8 cellular contexts compared by ENCODE assay signal in the genomic region with DNA sequence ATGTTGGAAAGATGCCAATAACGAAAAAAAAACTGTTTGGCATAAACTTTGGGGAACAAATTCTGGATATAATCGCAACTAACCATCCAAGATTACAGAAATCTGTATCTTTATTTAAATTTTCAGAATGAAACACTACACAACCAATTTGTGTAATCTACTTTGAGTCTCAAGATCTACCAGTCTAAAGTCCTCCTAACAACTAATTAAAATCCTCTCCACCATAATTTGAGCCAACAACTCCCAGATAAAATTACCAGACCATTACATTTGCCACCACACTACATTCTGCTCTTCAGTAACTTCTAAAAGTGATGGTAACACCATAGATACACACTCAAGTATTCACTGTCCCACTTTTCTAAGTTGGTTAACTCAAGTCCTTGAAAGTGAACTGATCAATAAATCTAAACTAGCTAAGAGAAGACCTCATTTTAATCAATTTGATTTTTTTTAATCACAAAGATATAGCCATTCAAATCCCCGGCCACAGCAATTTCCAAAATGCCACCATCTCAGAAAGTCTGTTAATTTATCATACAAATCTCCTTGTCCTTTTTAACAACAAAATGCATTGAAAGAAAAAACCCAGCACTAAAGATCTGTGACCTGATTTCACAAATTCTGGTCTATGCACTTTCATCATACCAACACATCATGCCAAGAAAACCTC. TPM values are rescaled to one million over a fixed set of nuclear protein-coding genes. Genes with fewer than 3 reads are reported as not detected.
A peak's percentile ranks its signal among the peaks of the same experiment; 100 is the strongest.
DNase-seq lines count a peak whose midpoint lies in the region; ATAC-seq and TF ChIP-seq lines count a peak whose summit lies in the region.

No MANE protein-coding gene starts in this region.

- peak overlapping the region; percentile 91; the same call in 1 of the 2 replicates for H3K9ac ChIP-seq in HUES64 (ENCODE audit: low read depth, low read length)

- H3K4me3 Mint-ChIP-seq in chondrocyte (ENCODE audit: unreplicated experiment) (peak overlapping the region; percentile 81), naive B cell (peak overlapping the region; percentile 87 to 98 (median 94))

- H3K27me3 Mint-ChIP-seq in chondrocyte (ENCODE audit: low read depth) (no peaks in the 10 kb centered on the region), naive B cell (no peaks in the 10 kb centered on the region)

- H3K27me3 ChIP-seq in AG04450 (ENCODE audit: control insufficient read depth, insufficient read depth, low read length) = no peaks in the 10 kb centered on the region
- no peaks in the 10 kb centered on the region for H3K27me3 ChIP-seq in HUES64 (ENCODE audit: insufficient read depth, low read length)

- H3K4me3 ChIP-seq in AG04450 (ENCODE audit: low read depth, low read length) = peak overlapping the region; percentile 82
- H3K4me3 ChIP-seq in HUES64 (ENCODE audit: low read length) = peak overlapping the region; percentile 81

- H3K36me3 Mint-ChIP-seq in chondrocyte (ENCODE audit: low read depth) (no peaks in the 10 kb centered on the region), naive B cell (no peaks in the 10 kb centered on the region)

- H3K9me3 Mint-ChIP-seq in chondrocyte (ENCODE audit: low read depth) (no peaks in the 10 kb centered on the region), naive B cell (no peaks in the 10 kb centered on the region)

- WGBS in HUES64 = 83% methylated on average over 3 of the region's 3 CpGs

- peaks cover 30% of the 10 kb centered on the region for H3K4me1 ChIP-seq in HUES64 (ENCODE audit: insufficient read depth, low read length)

- CTCF ChIA-PET in AG04450 (lab: Charles Lee) = interaction anchor here (0.6 to 1.3 kb wide), 2 partner anchors 68 to 240 kb away, joined by 3 read pairs; no protein-coding TSS in a partner anchor

- peaks cover 73% of the 10 kb centered on the region for H3K4me1 Mint-ChIP-seq in chondrocyte (ENCODE audit: low read depth)
- H3K4me1 Mint-ChIP-seq in naive B cell = peaks cover 40 to 64% (median 52%) of the 10 kb centered on the region in 3 donors

- POLR2A ChIA-PET in AG04450 (lab: Yijun Ruan, JAX) = interaction anchor here (0.6 to 1.6 kb wide), 7 partner anchors 10 to 239 kb away, joined by 3 to 18 read pairs (median 5); no protein-coding TSS in a partner anchor

- H3K27ac Mint-ChIP-seq in chondrocyte (ENCODE audit: unreplicated experiment) = peak overlapping the region; percentile 92
- H3K27ac Mint-ChIP-seq in naive B cell = peak overlapping the region in 5 of 6 donors; percentile 61 to 98 (median 93)

- H3K9me3 ChIP-seq in AG04450 (ENCODE audit: control insufficient read depth, insufficient read depth, low read length) (no peaks in the 10 kb centered on the region), HUES64 (ENCODE audit: insufficient read depth, low read depth, low read length) (no peaks in the 10 kb centered on the region)

- DNase-seq in AG04450 (ENCODE audit: low read depth, low spot score) (no peak), chondrocyte (ENCODE audit: low spot score) (no peak), naive B cell (no peak), NCI-H2107 treated with DMSO at 0.1 percent for 48 hours (lab: John Stamatoyannopoulos, UW; ENCODE audit: unreplicated experiment) (no peak), activated gamma-delta T cell treated with Interleukin-2 at 50 U/mL for 16 hours (no peak), mesenteric fat pad (ENCODE audit: low spot score) (no peak)
- DNase-seq in NK-92 treated with Interleukin-12 subunit alpha and Interleukin-12 subunit beta, amount 100 ng/mL, for 24 hours (lab: John Stamatoyannopoulos, UW) = no peak

- H3K27ac ChIP-seq in AG04450 (ENCODE audit: low read depth, low read length) (no peak overlapping the region), HUES64 (ENCODE audit: low read depth, low read length) (no peak overlapping the region)

- no peak for ATAC-seq in naive B cell (ENCODE audit: low read depth in 2 of 2)

- TF ChIP-seq CTCF in AG04450 (IDR thresholded peaks at IDR 0.05; ENCODE audit: low read depth, low read length) = no peak
- TF ChIP-seq CTCF in chondrocyte (IDR thresholded peaks at IDR 0.05) = no peak

- no peaks in the 10 kb centered on the region for H3K36me3 ChIP-seq in HUES64 (ENCODE audit: insufficient read depth, low read length)

RNA-seq across cellular contexts. Expression of gene SIAH1, which starts 1.9 kb away (rescaled TPM):
- 19.9 and 21.6 TPM in 2 replicates for polyA plus RNA-seq in AG04450 (2011; rRNA removed)
- 21.8 and 27.1 TPM in 2 replicates for polyA minus RNA-seq in AG04450 (2011; rRNA and poly(A)+ RNA removed)
- 36.8 TPM for polyA plus RNA-seq in HUES64 (2013, experiment 1 of 2)
- 40.1 TPM for polyA plus RNA-seq in HUES64 (2013, experiment 2 of 2)
- total RNA-seq in chondrocyte = 33.8 to 52.0 TPM (median 34.5 TPM) in 3 replicates
- polyA plus RNA-seq in naive B cell (ENCODE audit: low read depth in 6 of 6) = 10 to 100 TPM; 17.2 to 31.9 (median 24.0) TPM
- total RNA-seq in mesenteric fat pad = 27.6 TPM
